In the genomic region with DNA sequence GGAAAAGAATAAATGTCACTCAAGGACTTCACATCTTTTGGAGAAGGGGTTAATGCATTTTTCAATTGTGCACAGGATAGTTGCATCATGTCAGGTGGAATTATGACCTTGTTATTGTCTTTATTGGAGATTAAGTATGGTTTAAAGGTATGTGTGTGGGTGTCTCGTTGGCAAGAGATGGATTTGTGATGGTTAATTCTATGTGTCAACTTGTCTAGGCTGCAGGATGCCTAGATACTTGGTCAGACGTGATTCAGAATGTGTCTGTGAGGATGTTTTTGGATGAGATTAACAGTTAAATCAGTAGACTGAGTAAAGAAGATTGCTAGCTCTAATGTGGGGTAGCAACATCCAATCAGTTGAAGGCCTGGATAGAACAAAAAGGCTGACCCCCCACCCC, we compare ENCODE assay signal across 2 cellular contexts.
TF ChIP-seq lines count a peak whose summit lies in the region.

No MANE protein-coding gene starts in this region.

TF ChIP-seq in IMR-90, 13 proteins besides CTCF, POLR2A, EP300 and RAD21:
- TF ChIP-seq SMC3 (IDR thresholded peaks at IDR 0.05; ENCODE audit: low read depth, low read length) (no peak), CEBPB (IDR thresholded peaks at IDR 0.05; ENCODE audit: low read depth, low read length) (peak; percentile 78)

TF ChIP-seq in SK-N-SH, 30 proteins besides CTCF, POLR2A, EP300 and RAD21:
- TF ChIP-seq, protein P1, sequence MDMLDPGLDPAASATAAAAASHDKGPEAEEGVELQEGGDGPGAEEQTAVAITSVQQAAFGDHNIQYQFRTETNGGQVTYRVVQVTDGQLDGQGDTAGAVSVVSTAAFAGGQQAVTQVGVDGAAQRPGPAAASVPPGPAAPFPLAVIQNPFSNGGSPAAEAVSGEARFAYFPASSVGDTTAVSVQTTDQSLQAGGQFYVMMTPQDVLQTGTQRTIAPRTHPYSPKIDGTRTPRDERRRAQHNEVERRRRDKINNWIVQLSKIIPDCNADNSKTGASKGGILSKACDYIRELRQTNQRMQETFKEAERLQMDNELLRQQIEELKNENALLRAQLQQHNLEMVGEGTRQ (IDR thresholded peaks at IDR 0.05; ENCODE audit: borderline replicate concordance, low read depth, low read length), result no peak
- TF ChIP-seq FOXJ3 (CRISPR knock-in tag; IDR thresholded peaks at IDR 0.05), result no peak
- no peak for TF ChIP-seq RFX5 (IDR thresholded peaks at IDR 0.05; ENCODE audit: low read length)
- TF ChIP-seq, protein P2, sequence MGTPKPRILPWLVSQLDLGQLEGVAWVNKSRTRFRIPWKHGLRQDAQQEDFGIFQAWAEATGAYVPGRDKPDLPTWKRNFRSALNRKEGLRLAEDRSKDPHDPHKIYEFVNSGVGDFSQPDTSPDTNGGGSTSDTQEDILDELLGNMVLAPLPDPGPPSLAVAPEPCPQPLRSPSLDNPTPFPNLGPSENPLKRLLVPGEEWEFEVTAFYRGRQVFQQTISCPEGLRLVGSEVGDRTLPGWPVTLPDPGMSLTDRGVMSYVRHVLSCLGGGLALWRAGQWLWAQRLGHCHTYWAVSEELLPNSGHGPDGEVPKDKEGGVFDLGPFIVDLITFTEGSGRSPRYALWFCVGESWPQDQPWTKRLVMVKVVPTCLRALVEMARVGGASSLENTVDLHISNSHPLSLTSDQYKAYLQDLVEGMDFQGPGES (IDR thresholded peaks at IDR 0.05; ENCODE audit: low read depth, low read length), result no peak
- no peak for TF ChIP-seq GABPA (IDR thresholded peaks at IDR 0.05; ENCODE audit: low read depth)
- TF ChIP-seq EZH2phosphoT487 (IDR thresholded peaks at IDR 0.05; ENCODE audit: borderline replicate concordance, low read depth), result no peak
- no peak for TF ChIP-seq GATA2 (CRISPR knock-in tag; IDR thresholded peaks at IDR 0.05)
- TF ChIP-seq, protein P3, sequence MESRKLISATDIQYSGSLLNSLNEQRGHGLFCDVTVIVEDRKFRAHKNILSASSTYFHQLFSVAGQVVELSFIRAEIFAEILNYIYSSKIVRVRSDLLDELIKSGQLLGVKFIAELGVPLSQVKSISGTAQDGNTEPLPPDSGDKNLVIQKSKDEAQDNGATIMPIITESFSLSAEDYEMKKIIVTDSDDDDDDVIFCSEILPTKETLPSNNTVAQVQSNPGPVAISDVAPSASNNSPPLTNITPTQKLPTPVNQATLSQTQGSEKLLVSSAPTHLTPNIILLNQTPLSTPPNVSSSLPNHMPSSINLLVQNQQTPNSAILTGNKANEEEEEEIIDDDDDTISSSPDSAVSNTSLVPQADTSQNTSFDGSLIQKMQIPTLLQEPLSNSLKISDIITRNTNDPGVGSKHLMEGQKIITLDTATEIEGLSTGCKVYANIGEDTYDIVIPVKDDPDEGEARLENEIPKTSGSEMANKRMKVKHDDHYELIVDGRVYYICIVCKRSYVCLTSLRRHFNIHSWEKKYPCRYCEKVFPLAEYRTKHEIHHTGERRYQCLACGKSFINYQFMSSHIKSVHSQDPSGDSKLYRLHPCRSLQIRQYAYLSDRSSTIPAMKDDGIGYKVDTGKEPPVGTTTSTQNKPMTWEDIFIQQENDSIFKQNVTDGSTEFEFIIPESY (IDR thresholded peaks at IDR 0.05; ENCODE audit: borderline replicate concordance, low read depth), result no peak
- no peak for TF ChIP-seq SIN3A (IDR thresholded peaks at IDR 0.05; ENCODE audit: borderline replicate concordance, low read depth, low read length)
- TF ChIP-seq ELF1 (IDR thresholded peaks at IDR 0.05), result no peak
- no peak for TF ChIP-seq TAF1 (IDR thresholded peaks at IDR 0.05; ENCODE audit: borderline replicate concordance, low read depth, low read length)
- no peak for TF ChIP-seq SMC3 (IDR thresholded peaks at IDR 0.05; ENCODE audit: low read depth, low read length)
- TF ChIP-seq YY1 (IDR thresholded peaks at IDR 0.05; ENCODE audit: low read depth), result no peak
- TF ChIP-seq MEF2A (IDR thresholded peaks at IDR 0.05; ENCODE audit: borderline replicate concordance, low read depth), result no peak
- no peak for TF ChIP-seq TEAD4 (IDR thresholded peaks at IDR 0.05; ENCODE audit: borderline replicate concordance, insufficient read depth)
- TF ChIP-seq CHD2 (IDR thresholded peaks at IDR 0.05; ENCODE audit: low read length, partially characterized antibody), result no peak
- TF ChIP-seq, protein P4, sequence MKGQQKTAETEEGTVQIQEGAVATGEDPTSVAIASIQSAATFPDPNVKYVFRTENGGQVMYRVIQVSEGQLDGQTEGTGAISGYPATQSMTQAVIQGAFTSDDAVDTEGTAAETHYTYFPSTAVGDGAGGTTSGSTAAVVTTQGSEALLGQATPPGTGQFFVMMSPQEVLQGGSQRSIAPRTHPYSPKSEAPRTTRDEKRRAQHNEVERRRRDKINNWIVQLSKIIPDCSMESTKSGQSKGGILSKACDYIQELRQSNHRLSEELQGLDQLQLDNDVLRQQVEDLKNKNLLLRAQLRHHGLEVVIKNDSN (IDR thresholded peaks at IDR 0.05; ENCODE audit: borderline replicate concordance, low read depth), result no peak
